22 cellular contexts compared by ENCODE assay signal in the genomic region with DNA sequence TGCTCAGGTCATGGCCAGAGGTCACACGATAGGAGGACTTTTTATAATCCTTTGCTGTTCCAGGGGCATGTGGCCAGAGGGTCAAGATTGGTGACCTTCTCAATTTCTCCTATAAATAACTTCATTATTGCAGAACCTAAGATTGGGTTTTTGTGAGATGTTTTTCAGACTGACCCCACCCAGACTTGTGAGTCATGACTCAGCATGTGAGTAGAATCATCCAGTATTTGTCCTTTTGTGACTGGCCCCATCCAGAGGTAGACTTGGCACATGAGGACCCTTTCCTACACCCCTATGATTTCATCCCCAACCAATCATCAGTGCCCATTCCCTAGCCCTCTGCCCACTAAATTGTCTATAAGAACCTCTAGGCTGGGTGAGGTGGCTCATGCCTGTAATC.
"Had no signal": no experiment of that assay in that cellular context is flagged by ENCODE, and none has a peak within 500 bp of the region (broad histone marks: within the 10 kb centered on the region; RNA-seq: fewer than 3 reads in every experiment).

No MANE protein-coding gene starts in this region.

- H3K4me1 Mint-ChIP-seq: activated CD4-positive, alpha-beta T cell treated with anti-CD3 and anti-CD28 coated beads for 36 hours; activated CD8-positive, alpha-beta memory T cell treated with anti-CD3 and anti-CD28 coated beads, Interleukin-2, amount 10 ng/mL, durations not matched to agents 7 days and 5 days had no signal

- H3K9me3 ChIP-seq: adrenal gland, left ventricle myocardium inferior, suprapubic skin had no signal

- H3K27ac ChIP-seq: adrenal gland, cardiac muscle cell, foreskin keratinocyte, left ventricle myocardium inferior, suprapubic skin had no signal

- H3K27ac Mint-ChIP-seq: activated CD4-positive, alpha-beta memory T cell treated with anti-CD3 and anti-CD28 coated beads for 36 hours; activated CD4-positive, alpha-beta T cell treated with anti-CD3 and anti-CD28 coated beads for 36 hours; activated CD8-positive, alpha-beta memory T cell treated with anti-CD3 and anti-CD28 coated beads, Interleukin-2, amount 10 ng/mL, durations not matched to agents 7 days and 5 days; natural killer cell treated with Interleukin-12 subunit alpha and Interleukin-12 subunit beta and Interleukin-15 and Interleukin-18, amount 100 ng/mL, for 72 hours had no signal

- H3K27me3 ChIP-seq: adrenal gland, cardiac muscle cell, suprapubic skin had no signal

- H3K9me3 Mint-ChIP-seq: activated CD4-positive, alpha-beta memory T cell treated with anti-CD3 and anti-CD28 coated beads for 36 hours; natural killer cell treated with Interleukin-12 subunit alpha and Interleukin-12 subunit beta and Interleukin-15 and Interleukin-18, amount 100 ng/mL, for 72 hours had no signal

- ATAC-seq: activated CD8-positive, alpha-beta memory T cell treated with anti-CD3 and anti-CD28 coated beads, Interleukin-2, amount 10 ng/mL, durations not matched to agents 7 days and 5 days; foreskin keratinocyte; natural killer cell treated with Interleukin-12 subunit alpha and Interleukin-12 subunit beta and Interleukin-15 and Interleukin-18, amount 100 ng/mL, for 72 hours had no signal

- H3K4me1 ChIP-seq: adrenal gland, foreskin keratinocyte had no signal

- H3K4me3 ChIP-seq: adrenal gland, cardiac muscle cell, left ventricle myocardium inferior, suprapubic skin had no signal

- H3K36me3 Mint-ChIP-seq: activated CD4-positive, alpha-beta memory T cell treated with anti-CD3 and anti-CD28 coated beads for 36 hours; activated CD8-positive, alpha-beta memory T cell treated with anti-CD3 and anti-CD28 coated beads, Interleukin-2, amount 10 ng/mL, durations not matched to agents 7 days and 5 days; natural killer cell treated with Interleukin-12 subunit alpha and Interleukin-12 subunit beta and Interleukin-15 and Interleukin-18, amount 100 ng/mL, for 72 hours had no signal

- DNase-seq: activated CD4-positive, alpha-beta memory T cell treated with anti-CD3 and anti-CD28 coated beads for 36 hours; activated CD4-positive, alpha-beta T cell treated with anti-CD3 and anti-CD28 coated beads for 36 hours; activated CD8-positive, alpha-beta memory T cell treated with anti-CD3 and anti-CD28 coated beads, Interleukin-2, amount 10 ng/mL, durations not matched to agents 7 days and 5 days; activated naive CD4-positive, alpha-beta T cell treated with anti-CD3 and anti-CD28 coated beads, Interleukin-2, amount 50 U/mL, for 16 hours; activated T-cell treated with anti-CD3 and anti-CD28 coated beads, Interleukin-2, amount 50 U/mL, for 1 hour; adrenal gland; foreskin keratinocyte; glutamatergic neuron; hypothalamus; kidney; left ventricle myocardium inferior; mesenchymal stem cell; nucleus accumbens; small intestine; stimulated activated CD4-positive, alpha-beta T cell treated with anti-CD3 and anti-CD28 coated beads, Interleukin-4, amount 100 ng/mL, for 24 hours; stimulated activated CD8-positive, alpha-beta memory T cell treated with anti-CD3 and anti-CD28 coated beads, Interleukin-4, amount 100 ng/mL, for 48 hours; stimulated activated naive CD4-positive, alpha-beta T cell treated with Interleukin-2 at 50 U/mL for 16 hours; T-helper 1 cell; trophoblast cell had no signal

- H3K36me3 ChIP-seq: adrenal gland, cardiac muscle cell, left ventricle myocardium inferior, suprapubic skin had no signal

- H3K4me3 Mint-ChIP-seq: activated CD4-positive, alpha-beta memory T cell treated with anti-CD3 and anti-CD28 coated beads for 36 hours; activated CD4-positive, alpha-beta T cell treated with anti-CD3 and anti-CD28 coated beads for 36 hours; activated CD8-positive, alpha-beta memory T cell treated with anti-CD3 and anti-CD28 coated beads, Interleukin-2, amount 10 ng/mL, durations not matched to agents 7 days and 5 days; natural killer cell treated with Interleukin-12 subunit alpha and Interleukin-12 subunit beta and Interleukin-15 and Interleukin-18, amount 100 ng/mL, for 72 hours had no signal
